ENCODE assay signal across 24 cellular contexts in genomic region chr11:111483431-111483830, GRCh38. TPM values are rescaled to one million over a fixed set of nuclear protein-coding genes. Genes with fewer than 3 reads are reported as not detected.
DNase-seq lines count a peak whose midpoint lies in the region; ATAC-seq, FAIRE-seq and TF ChIP-seq lines count a peak whose summit lies in the region.
"Had no signal": no experiment of that assay in that cellular context is flagged by ENCODE, and none has a peak within 500 bp of the region (broad histone marks: within the 10 kb centered on the region; RNA-seq: fewer than 3 reads in every experiment).

No MANE protein-coding gene starts in this region.

- no peaks in the 10 kb centered on the region for H3K79me2 ChIP-seq in HepG2 (ENCODE audit: insufficient read depth, low read length)

- no peak overlapping the region for H2AFZ ChIP-seq in HepG2 (ENCODE audit: low read length)
- H2AFZ ChIP-seq: GM23338 had no signal

- TF ChIP-seq EP300 in HepG2 (IDR thresholded peaks at IDR 0.05; ENCODE audit: low read depth in 2 of 2, low read length in 2 of 2) (no peak), HepG2 (CRISPR knock-in tag; IDR thresholded peaks at IDR 0.05; ENCODE audit: borderline replicate concordance) (no peak)

- no TSS peak for BruUV-seq in HepG2 (replicated peaks; lab: Mats Ljungman, UMichigan)

- H3K4me3 ChIP-seq in HepG2 (replicated peaks in 1 of 3; ENCODE audit: insufficient read depth in 1 of 3, low read depth in 2 of 3, low read length in 3 of 3): no peak overlapping the region
- H3K4me3 ChIP-seq in right lobe of liver: no peak overlapping the region
- H3K4me3 ChIP-seq: GM23338 had no signal

- H3K36me3 ChIP-seq in HepG2 (replicated peaks in 1 of 2; ENCODE audit: control insufficient read depth in 1 of 2, insufficient read depth in 2 of 2, low read length in 2 of 2) (no peaks in the 10 kb centered on the region), right lobe of liver (no peaks in the 10 kb centered on the region)

- ATAC-seq in HepG2: no peak
- ATAC-seq in right lobe of liver: no peak
- no peak for ATAC-seq in HG02610 (IDR thresholded peaks at IDR 0.05; ENCODE audit: unreplicated experiment)
- ATAC-seq: GM23338, HCT116 had no signal

- DNase-seq in HepG2 (ENCODE audit: low spot score) (no peak), right lobe of liver (no peak), amniotic epithelial cell (ENCODE audit: low read depth) (peak; percentile 6), myocyte (ENCODE audit: low read depth) (peak; percentile 4), NOMO-1 treated with dmso at 0.1 percent for 144 hours (lab: John Stamatoyannopoulos, UW; ENCODE audit: unreplicated experiment) (no peak)
- DNase-seq: C1 segment of cervical spinal cord; Calu3; CD4-positive, alpha-beta memory T cell; COR-L47; DMS53; DMS79 treated with DMSO at 0.1 percent for 48 hours; GF-D8; H9; HFFc6 had no signal

- no peaks in the 10 kb centered on the region for H4K20me1 ChIP-seq in HepG2 (ENCODE audit: insufficient read depth, low read length)

- H3K9me3 ChIP-seq in HepG2 (ENCODE audit: low read length) (0 out of 2 replicates have a peak, but pooled peaks cover 6% of the 10 kb centered on the region), right lobe of liver (peaks cover 0 to 10% (median 0%) of the 10 kb centered on the region in 4 donors)

- no peak overlapping the region for H3K9ac ChIP-seq in HepG2 (ENCODE audit: insufficient read depth, low read depth, low read length)

- H3K27ac ChIP-seq in HepG2 (ENCODE audit: extremely low read length, insufficient read depth, low read length): no peak overlapping the region
- no peak overlapping the region for H3K27ac ChIP-seq in right lobe of liver

- H3K27me3 ChIP-seq in HepG2 (ENCODE audit: control insufficient read depth in 1 of 2, insufficient read depth in 2 of 2, low read length in 2 of 2) (0 out of 5 replicates have a peak, but pooled peaks cover 0 to 4% of the 10 kb centered on the region in 2 experiments), right lobe of liver (peaks cover 0 to 2% of the 10 kb centered on the region in 2 donors)

- POLR2A ChIA-PET in HepG2 (lab: Yijun Ruan, JAX): no interaction called here

- no peak for FAIRE-seq in HepG2 (lab: Jason Lieb, UNC)
- FAIRE-seq: GM12891, GM18507 had no signal

- TF ChIP-seq POLR2A in HepG2 (IDR thresholded peaks at IDR 0.05; ENCODE audit: insufficient read depth in 1 of 2, low read depth in 2 of 2, low read length in 2 of 2) (no peak), right lobe of liver (IDR thresholded peaks at IDR 0.05) (no peak)

- no peak overlapping the region for H3K4me2 ChIP-seq in HepG2 (ENCODE audit: low read depth, low read length)
- H3K4me2 ChIP-seq: GM23338 had no signal

- TF ChIP-seq CTCF in HepG2 (CRISPR knock-in tag; IDR thresholded peaks at IDR 0.05) (no peak), right lobe of liver (IDR thresholded peaks at IDR 0.05) (no peak)

- in situ Hi-C loops in HepG2 (cut with HindIII; ENCODE audit: extremely low pct_ligation_motif_present, low pct_unique_long_range_greater_than_20kb): no loop called here

- H3K4me1 ChIP-seq in HepG2 (ENCODE audit: insufficient read depth, low read length): no peaks in the 10 kb centered on the region
- no peaks in the 10 kb centered on the region for H3K4me1 ChIP-seq in right lobe of liver

- TF ChIP-seq RAD21 in HepG2 (CRISPR knock-in tag; IDR thresholded peaks at IDR 0.05): no peak

- intact Hi-C loops in HepG2 (cut with micrococcal nuclease; ENCODE audit: unreplicated experiment): no loop called here
- intact Hi-C loops in right lobe of liver (cut with DNase I): no loop called here

- CTCF ChIA-PET in HepG2 (lab: Yijun Ruan, JAX; ENCODE audit: low intra/inter-chr PET ratio, low total read pairs): no interaction called here

RNA-seq across cellular contexts. Expression of gene BTG4, which starts 28.8 kb away (rescaled TPM):
- total RNA-seq in HepG2 (2016; rRNA removed; fragmentation: Illumina TruSeq; extraction: Trizol) (not detected in 2 replicates), right lobe of liver (not detected), myocyte (not detected in 2 replicates)
- total RNA-seq in HepG2 (2016; cell fraction: cytosol; rRNA removed; fragmentation: Illumina TruSeq; extraction: Trizol; ENCODE audit: low read depth): not detected in 2 replicates
- total RNA-seq in HepG2 (2016; cell fraction: insoluble cytoplasmic fraction; rRNA removed; fragmentation: Illumina TruSeq; extraction: Trizol): not detected in 2 replicates
- total RNA-seq in HepG2 (2016; cell fraction: membrane; rRNA removed; fragmentation: Illumina TruSeq; extraction: Trizol): not detected in 2 replicates
- total RNA-seq in HepG2 (2016; cell fraction: nucleus; rRNA removed; fragmentation: Illumina TruSeq; extraction: Trizol): not detected in 2 replicates
- not detected in 2 replicates for polyA plus RNA-seq in HepG2 (2011; rRNA removed)
- not detected in 2 replicates for polyA plus RNA-seq in HepG2 (2011; cell fraction: cytosol; rRNA removed)
- not detected in 2 replicates for polyA plus RNA-seq in HepG2 (2011; cell fraction: nucleus; rRNA removed)
- not detected in 2 replicates for polyA plus RNA-seq in HepG2 (2012)
- not detected in 2 replicates for polyA plus RNA-seq in HepG2 (2016; cell fraction: cytosol; fragmentation: Illumina TruSeq; extraction: Trizol; ENCODE audit: low read depth)
- not detected in 2 replicates for polyA plus RNA-seq in HepG2 (2016; cell fraction: insoluble cytoplasmic fraction; fragmentation: Illumina TruSeq; extraction: Trizol; ENCODE audit: low read depth)
- not detected in 2 replicates for polyA plus RNA-seq in HepG2 (2016; cell fraction: membrane; fragmentation: Illumina TruSeq; extraction: Trizol; ENCODE audit: low read depth)
- not detected in 2 replicates for polyA plus RNA-seq in HepG2 (2016; cell fraction: nucleus; fragmentation: Illumina TruSeq; extraction: Trizol; ENCODE audit: insufficient read depth, low read depth)
- not detected in 2 replicates for polyA minus RNA-seq in HepG2 (2011; rRNA and poly(A)+ RNA removed; ENCODE audit: low replicate concordance)
- not detected in 2 replicates for polyA minus RNA-seq in HepG2 (2011; cell fraction: cytosol; rRNA and poly(A)+ RNA removed)
- not detected in 2 replicates for polyA minus RNA-seq in HepG2 (2011; cell fraction: nucleus; rRNA and poly(A)+ RNA removed)
- polyA plus RNA-seq in myocyte (2012): not detected
- total RNA-seq: A673; Calu3; CD4-positive, alpha-beta memory T cell; Daoy; H9; HFFc6 had no signal
- polyA plus RNA-seq: BJ; CD4-positive, alpha-beta memory T cell had no signal

RNA-seq across cellular contexts. Expression of gene HOATZ, which starts 31.1 kb away (rescaled TPM):
- total RNA-seq in HepG2 (2016; rRNA removed; fragmentation: Illumina TruSeq; extraction: Trizol): not detected in 2 replicates
- not detected in 2 replicates for total RNA-seq in HepG2 (2016; cell fraction: cytosol; rRNA removed; fragmentation: Illumina TruSeq; extraction: Trizol; ENCODE audit: low read depth)
- not detected in 2 replicates for total RNA-seq in HepG2 (2016; cell fraction: insoluble cytoplasmic fraction; rRNA removed; fragmentation: Illumina TruSeq; extraction: Trizol)
- total RNA-seq in HepG2 (2016; cell fraction: membrane; rRNA removed; fragmentation: Illumina TruSeq; extraction: Trizol): not detected in 2 replicates
- total RNA-seq in HepG2 (2016; cell fraction: nucleus; rRNA removed; fragmentation: Illumina TruSeq; extraction: Trizol): not detected in 2 replicates
- polyA plus RNA-seq in HepG2 (2011; rRNA removed): not detected in 2 replicates
- polyA plus RNA-seq in HepG2 (2011; cell fraction: cytosol; rRNA removed): not detected in 2 replicates
- not detected in 2 replicates for polyA plus RNA-seq in HepG2 (2011; cell fraction: nucleus; rRNA removed)
- not detected in 2 replicates for polyA plus RNA-seq in HepG2 (2012)
- polyA plus RNA-seq in HepG2 (2016; cell fraction: cytosol; fragmentation: Illumina TruSeq; extraction: Trizol; ENCODE audit: low read depth): not detected in 2 replicates
- polyA plus RNA-seq in HepG2 (2016; cell fraction: insoluble cytoplasmic fraction; fragmentation: Illumina TruSeq; extraction: Trizol; ENCODE audit: low read depth): not detected in 2 replicates
- polyA plus RNA-seq in HepG2 (2016; cell fraction: membrane; fragmentation: Illumina TruSeq; extraction: Trizol; ENCODE audit: low read depth): not detected in 2 replicates
- polyA plus RNA-seq in HepG2 (2016; cell fraction: nucleus; fragmentation: Illumina TruSeq; extraction: Trizol; ENCODE audit: insufficient read depth, low read depth): not detected in 2 replicates
- polyA minus RNA-seq in HepG2 (2011; rRNA and poly(A)+ RNA removed; ENCODE audit: low replicate concordance): not detected in 2 replicates
- polyA minus RNA-seq in HepG2 (2011; cell fraction: cytosol; rRNA and poly(A)+ RNA removed): not detected in 2 replicates
- not detected in 2 replicates for polyA minus RNA-seq in HepG2 (2011; cell fraction: nucleus; rRNA and poly(A)+ RNA removed)
- not detected for total RNA-seq in right lobe of liver
- total RNA-seq in myocyte: not detected in 2 replicates
- 0.08 TPM for polyA plus RNA-seq in myocyte (2012)
- total RNA-seq: A172; Calu3; CD4-positive, alpha-beta memory T cell; Daoy; GM23338; H4; H9; HFFc6 had no signal
- polyA plus RNA-seq: BJ; CD4-positive, alpha-beta memory T cell; GM23338 had no signal

RNA-seq across cellular contexts. Expression of gene LAYN, which starts 57.1 kb away (rescaled TPM):
- total RNA-seq in HepG2 (2016; rRNA removed; fragmentation: Illumina TruSeq; extraction: Trizol): not detected in 2 replicates
- not detected in 2 replicates for total RNA-seq in HepG2 (2016; cell fraction: cytosol; rRNA removed; fragmentation: Illumina TruSeq; extraction: Trizol; ENCODE audit: low read depth)
- total RNA-seq in HepG2 (2016; cell fraction: insoluble cytoplasmic fraction; rRNA removed; fragmentation: Illumina TruSeq; extraction: Trizol): 0.13 TPM in 1 of 2 replicates, not detected in the other
- 0.15 and 0.21 TPM in 2 replicates for total RNA-seq in HepG2 (2016; cell fraction: membrane; rRNA removed; fragmentation: Illumina TruSeq; extraction: Trizol)
- total RNA-seq in HepG2 (2016; cell fraction: nucleus; rRNA removed; fragmentation: Illumina TruSeq; extraction: Trizol): 0.16 and 0.22 TPM in 2 replicates
- polyA plus RNA-seq in HepG2 (2011; rRNA removed): 0.17 and 0.29 TPM in 2 replicates
- 0.11 and 0.12 TPM in 2 replicates for polyA plus RNA-seq in HepG2 (2011; cell fraction: cytosol; rRNA removed)
- not detected in 2 replicates for polyA plus RNA-seq in HepG2 (2011; cell fraction: nucleus; rRNA removed)
- 0.11 TPM in 1 of 2 replicates, not detected in the other for polyA plus RNA-seq in HepG2 (2012)
- 0.07 and 0.15 TPM in 2 replicates for polyA plus RNA-seq in HepG2 (2016; cell fraction: cytosol; fragmentation: Illumina TruSeq; extraction: Trizol; ENCODE audit: low read depth)
- not detected in 2 replicates for polyA plus RNA-seq in HepG2 (2016; cell fraction: insoluble cytoplasmic fraction; fragmentation: Illumina TruSeq; extraction: Trizol; ENCODE audit: low read depth)
- 0.20 TPM in 1 of 2 replicates, not detected in the other for polyA plus RNA-seq in HepG2 (2016; cell fraction: membrane; fragmentation: Illumina TruSeq; extraction: Trizol; ENCODE audit: low read depth)
- polyA plus RNA-seq in HepG2 (2016; cell fraction: nucleus; fragmentation: Illumina TruSeq; extraction: Trizol; ENCODE audit: insufficient read depth, low read depth): not detected in 2 replicates
- 0.10 TPM in 1 of 2 replicates, not detected in the other for polyA minus RNA-seq in HepG2 (2011; rRNA and poly(A)+ RNA removed; ENCODE audit: low replicate concordance)
- polyA minus RNA-seq in HepG2 (2011; cell fraction: cytosol; rRNA and poly(A)+ RNA removed): not detected in 2 replicates
- 0.37 TPM in 1 of 2 replicates, not detected in the other for polyA minus RNA-seq in HepG2 (2011; cell fraction: nucleus; rRNA and poly(A)+ RNA removed)
- total RNA-seq in right lobe of liver: 1 to 10 TPM in 1 of 6 experiments, under 1 TPM in 5; 0.19 to 2.0 (median 0.59) TPM
- 15.0 and 28.3 TPM in 2 replicates for total RNA-seq in myocyte
- 45.6 TPM for polyA plus RNA-seq in myocyte (2012)
- total RNA-seq: CD4-positive, alpha-beta memory T cell had no signal
- polyA plus RNA-seq: CD4-positive, alpha-beta memory T cell had no signal

Comparison
In these comparisons a context has a peak if more than half of its experiments do, and no peak if none do; other contexts are left out.
1. DNase-seq: peak in amniotic epithelial cell (single experiment) and myocyte (single experiment); none in HepG2 (single experiment), right lobe of liver (0 of 3) and NOMO-1 treated with dmso at 0.1 percent for 144 hours (single experiment).